ENCODE assay signal across 8 cellular contexts in the genomic region with DNA sequence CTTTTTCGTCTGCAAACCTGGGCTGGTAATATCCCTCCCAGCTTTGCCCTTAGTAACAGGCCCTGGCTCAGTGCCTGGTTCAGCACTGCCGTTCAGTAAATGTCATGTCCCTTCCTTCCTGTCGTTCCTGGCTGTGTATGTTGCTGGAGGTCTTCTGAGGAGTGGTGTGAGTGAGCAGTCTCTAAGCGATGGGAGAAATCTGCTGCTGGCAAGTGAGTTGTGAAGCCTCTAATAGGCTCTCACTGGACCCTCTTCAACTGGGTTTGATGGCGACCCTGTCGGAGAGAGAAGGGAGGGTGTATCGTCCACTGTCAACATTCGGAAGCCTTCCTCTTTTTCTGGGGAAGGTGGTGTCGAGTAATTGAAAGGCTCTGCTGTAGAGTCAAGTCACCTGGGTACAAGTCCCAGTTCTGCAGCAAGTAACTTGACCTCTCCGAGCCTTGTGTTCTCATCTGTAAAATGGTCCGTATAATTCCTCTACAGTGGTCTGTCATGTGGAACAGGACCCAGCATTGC.
DNase-seq lines count a peak whose midpoint lies in the region; ATAC-seq and TF ChIP-seq lines count a peak whose summit lies in the region.

No MANE protein-coding gene starts in this region.

- H3K27me3 ChIP-seq in H7 (ENCODE audit: control insufficient read depth, insufficient read depth, low read length) (no peaks in the 10 kb centered on the region), SU-DHL-6 (ENCODE audit: low read length) (no peaks in the 10 kb centered on the region), lower lobe of right lung (ENCODE audit: low read depth) (no peaks in the 10 kb centered on the region), thyroid gland (no peaks in the 10 kb centered on the region)

- H3K4me3 Mint-ChIP-seq in Calu3 (ENCODE audit: low read depth, unreplicated experiment): peak overlapping the region; percentile 78
- peak overlapping the region; percentile 91 for H3K4me3 Mint-ChIP-seq in dendritic cell treated with granulocyte-macrophage colony-stimulating factor and Interleukin-4, amounts not matched to agents 40 ng/mL and 50 ng/mL, for 4 days

- no peak for DNase-seq in Calu3
- DNase-seq in H7: no peak
- DNase-seq in lower lobe of right lung: no peak
- peak; percentile 57 to 63 for DNase-seq in thyroid gland
- DNase-seq in NCI-H2227 (lab: John Stamatoyannopoulos, UW; ENCODE audit: unreplicated experiment): no peak

- no peaks in the 10 kb centered on the region for H3K79me2 ChIP-seq in SU-DHL-6 (ENCODE audit: insufficient read depth, low read length)

- H3K36me3 ChIP-seq in H7 (replicated peaks; ENCODE audit: control insufficient read depth, insufficient read depth, low read length): no peaks in the 10 kb centered on the region
- no peaks in the 10 kb centered on the region for H3K36me3 ChIP-seq in SU-DHL-6 (ENCODE audit: low read length)
- no peaks in the 10 kb centered on the region for H3K36me3 ChIP-seq in lower lobe of right lung
- no peaks in the 10 kb centered on the region for H3K36me3 ChIP-seq in thyroid gland

- peak overlapping the region; percentile 74 for H3K9ac ChIP-seq in SU-DHL-6 (ENCODE audit: low read length)

- WGBS in thyroid gland, 2 donors: 23 to 32% methylated on average over 11 of the region's 11 CpGs

- peaks cover 20% of the 10 kb centered on the region for H3K4me1 ChIP-seq in lower lobe of right lung
- H3K4me1 ChIP-seq in thyroid gland: peaks cover 5 to 8% of the 10 kb centered on the region in 2 donors

- intact Hi-C loops in Calu3 (cut with micrococcal nuclease; ENCODE audit: unreplicated experiment) (loop anchor here (5.0 kb wide), 2 partner anchors 81 to 99 kb away; a partner anchor contains a TSS), lower lobe of right lung (cut with DNase I) (no loop called here), thyroid gland (cut with DNase I) (no loop called here)
- intact Hi-C loops in dendritic cell treated with granulocyte-macrophage colony-stimulating factor and Interleukin-4, amounts not matched to agents 40 ng/mL and 50 ng/mL, for 4 days (cut with micrococcal nuclease): loop anchor here (5.0 kb wide), 1 partner anchor 94 kb away; a partner anchor contains a TSS

- peak; percentile 3 to 7 for ATAC-seq in lower lobe of right lung
- no peak for ATAC-seq in HG03521 (IDR thresholded peaks at IDR 0.05; ENCODE audit: unreplicated experiment)

- BruUV-seq in Calu3 (replicated peaks; lab: Mats Ljungman, UMichigan): no TSS peak

- H3F3A ChIP-seq in SU-DHL-6 (ENCODE audit: insufficient read depth): peaks cover 49% of the 10 kb centered on the region

- H3K27me3 Mint-ChIP-seq in Calu3 (ENCODE audit: unreplicated experiment): no peaks in the 10 kb centered on the region
- peaks cover 20% of the 10 kb centered on the region for H3K27me3 Mint-ChIP-seq in dendritic cell treated with granulocyte-macrophage colony-stimulating factor and Interleukin-4, amounts not matched to agents 40 ng/mL and 50 ng/mL, for 4 days

- peak overlapping the region; percentile 93 for H3K4me2 ChIP-seq in SU-DHL-6 (ENCODE audit: low read depth, low read length, poor library complexity, severe bottlenecking)

- H3K9me3 ChIP-seq in SU-DHL-6 (ENCODE audit: insufficient read depth, low read length) (no peaks in the 10 kb centered on the region), lower lobe of right lung (no peaks in the 10 kb centered on the region), thyroid gland (no peaks in the 10 kb centered on the region)

- no peak for TF ChIP-seq CTCF in Calu3 (IDR thresholded peaks at IDR 0.05; ENCODE audit: unreplicated experiment)
- no peak for TF ChIP-seq CTCF in SU-DHL-6 (IDR thresholded peaks at IDR 0.05; ENCODE audit: insufficient read depth, low read length, poor library complexity, severe bottlenecking)
- no peak for TF ChIP-seq CTCF in lower lobe of right lung (IDR thresholded peaks at IDR 0.05)
- no peak for TF ChIP-seq CTCF in thyroid gland (IDR thresholded peaks at IDR 0.05)

- TF ChIP-seq POLR2A in thyroid gland (IDR thresholded peaks at IDR 0.05): no peak

- no peak overlapping the region for H2AFZ ChIP-seq in SU-DHL-6 (ENCODE audit: low read depth, low read length, severe bottlenecking)

- CTCF ChIA-PET in Calu3 (lab: Charles Lee): interaction anchor here (0.9 to 1.7 kb wide), 2 partner anchors 12 to 137 kb away, joined by 7 to 10 read pairs; no protein-coding TSS in a partner anchor

- peaks cover 24% of the 10 kb centered on the region for H3K36me3 Mint-ChIP-seq in Calu3 (ENCODE audit: insufficient read depth, unreplicated experiment)
- peaks cover 6% of the 10 kb centered on the region for H3K36me3 Mint-ChIP-seq in dendritic cell treated with granulocyte-macrophage colony-stimulating factor and Interleukin-4, amounts not matched to agents 40 ng/mL and 50 ng/mL, for 4 days (ENCODE audit: low read depth)

- no peaks in the 10 kb centered on the region for H3K9me3 Mint-ChIP-seq in Calu3 (ENCODE audit: low read depth, unreplicated experiment)
- H3K9me3 Mint-ChIP-seq in dendritic cell treated with granulocyte-macrophage colony-stimulating factor and Interleukin-4, amounts not matched to agents 40 ng/mL and 50 ng/mL, for 4 days: no peaks in the 10 kb centered on the region

- H3K27ac Mint-ChIP-seq in Calu3 (ENCODE audit: unreplicated experiment): peak overlapping the region; percentile 93
- peak overlapping the region; percentile 89 for H3K27ac Mint-ChIP-seq in dendritic cell treated with granulocyte-macrophage colony-stimulating factor and Interleukin-4, amounts not matched to agents 40 ng/mL and 50 ng/mL, for 4 days

- no peaks in the 10 kb centered on the region for H3K9me2 ChIP-seq in SU-DHL-6 (replicated peaks; ENCODE audit: insufficient read depth, low read length)

- no peaks in the 10 kb centered on the region for H4K20me1 ChIP-seq in SU-DHL-6 (ENCODE audit: low read depth, low read length)

- peak overlapping the region; percentile 94 for H3K27ac ChIP-seq in SU-DHL-6 (ENCODE audit: low read depth, low read length)
- H3K27ac ChIP-seq in lower lobe of right lung: peak overlapping the region; percentile 95
- peak overlapping the region; percentile 77 to 89 (median 80) for H3K27ac ChIP-seq in thyroid gland

- H3K4me3 ChIP-seq in H7 (ENCODE audit: insufficient read depth, low read depth, low read length): peak overlapping the region; percentile 63
- H3K4me3 ChIP-seq in SU-DHL-6 (ENCODE audit: insufficient read depth, low read length, poor library complexity, severe bottlenecking): peak overlapping the region; percentile 72
- H3K4me3 ChIP-seq in lower lobe of right lung: peak overlapping the region; percentile 78
- peak overlapping the region; percentile 22 to 56 (median 55) for H3K4me3 ChIP-seq in thyroid gland (replicated peaks in 1 of 3)

- peaks cover 16% of the 10 kb centered on the region for H3K4me1 Mint-ChIP-seq in Calu3 (ENCODE audit: low read depth, unreplicated experiment)
- peaks cover 16% of the 10 kb centered on the region for H3K4me1 Mint-ChIP-seq in dendritic cell treated with granulocyte-macrophage colony-stimulating factor and Interleukin-4, amounts not matched to agents 40 ng/mL and 50 ng/mL, for 4 days (ENCODE audit: low read depth)

Comparison
In these comparisons a context has a peak if more than half of its experiments do, and no peak if none do; other contexts are left out.
1. DNase-seq: peak in thyroid gland (2 of 2); none in Calu3 (single experiment), H7 (single experiment), lower lobe of right lung (single experiment) and NCI-H2227 (single experiment).
2. intact Hi-C loops: an anchor here in Calu3 (5.0 kb wide) and dendritic cell treated with granulocyte-macrophage colony-stimulating factor and Interleukin-4, amounts not matched to agents 40 ng/mL and 50 ng/mL, for 4 days (5.0 kb wide); none called in lower lobe of right lung and thyroid gland.
3. Peak in every context shown above with its lines, with median percentiles within 50 percentile points of each other: H3K4me3 ChIP-seq and H3K27ac ChIP-seq.